ENCODE assay signal across 24 cellular contexts in the genomic region with DNA sequence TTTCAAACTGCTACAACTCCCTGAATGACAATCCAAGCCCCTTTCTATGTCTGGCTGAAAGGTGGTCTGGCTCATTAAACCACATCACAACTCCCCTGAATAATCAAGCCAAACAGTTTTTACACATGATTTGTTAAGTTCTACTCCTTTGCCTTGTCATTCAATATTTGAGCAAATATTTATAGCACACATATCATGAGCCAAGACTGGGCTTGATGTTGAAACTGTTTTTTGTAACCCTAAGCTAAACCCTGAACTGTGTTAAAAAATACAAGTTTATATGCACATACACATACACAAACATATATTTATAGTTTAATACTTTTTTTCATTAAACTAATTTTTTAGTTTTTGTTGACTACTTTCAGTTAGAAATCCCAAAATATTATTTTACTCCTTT.
"Had no signal": no experiment of that assay in that cellular context is flagged by ENCODE, and none has a peak within 500 bp of the region (broad histone marks: within the 10 kb centered on the region; RNA-seq: fewer than 3 reads in every experiment).

No MANE protein-coding gene starts in this region.

- H3K27me3 Mint-ChIP-seq: activated CD4-positive, alpha-beta T cell treated with anti-CD3 and anti-CD28 coated beads for 36 hours; dendritic cell treated with granulocyte-macrophage colony-stimulating factor and Interleukin-4, amounts not matched to agents 40 ng/mL and 50 ng/mL, for 4 days; stimulated activated naive CD8-positive, alpha-beta T cell treated with anti-CD3 and anti-CD28 coated beads, Interleukin-15, amount 100 ng/mL, for 72 hours had no signal

- H3K4me1 ChIP-seq: transverse colon had no signal

- H3K36me3 Mint-ChIP-seq: activated naive CD4-positive, alpha-beta T cell treated with anti-CD3 and anti-CD28 coated beads, Interleukin-2, amount 50 U/mL, for 24 hours had no signal

- DNase-seq: activated CD4-positive, alpha-beta T cell treated with anti-CD3 and anti-CD28 coated beads for 36 hours; activated CD4-positive, alpha-beta T cell treated with anti-CD3 and anti-CD28 coated beads, Interleukin-2, amount 50 U/mL, for 48 hours; activated gamma-delta T cell; effector memory CD4-positive, alpha-beta T cell; esophagus squamous epithelium; foreskin melanocyte; glutamatergic neuron; hippocampal formation; islet precursor cell; left ventricle myocardium inferior; occipital lobe; stimulated activated CD4-positive, alpha-beta T cell treated with anti-CD3 and anti-CD28 coated beads, Interleukin-15, amount 100 ng/mL, for 24 hours; stimulated activated CD4-positive, alpha-beta T cell treated with anti-CD3 and anti-CD28 coated beads, Interleukin-2, amount 100 ng/mL, for 48 hours; stimulated activated naive CD8-positive, alpha-beta T cell treated with anti-CD3 and anti-CD28 coated beads, Interleukin-15, amount 100 ng/mL, for 72 hours; T-helper 2 cell; transverse colon; uterus; WERI-Rb-1 had no signal

- H3K36me3 ChIP-seq: esophagus squamous epithelium, left ventricle myocardium inferior, right atrium auricular region, suprapubic skin, transverse colon, uterus, WERI-Rb-1 had no signal

- H3K9me3 Mint-ChIP-seq: activated naive CD4-positive, alpha-beta T cell treated with anti-CD3 and anti-CD28 coated beads, Interleukin-2, amount 50 U/mL, for 24 hours; dendritic cell treated with granulocyte-macrophage colony-stimulating factor and Interleukin-4, amounts not matched to agents 40 ng/mL and 50 ng/mL, for 4 days; stimulated activated naive CD8-positive, alpha-beta T cell treated with anti-CD3 and anti-CD28 coated beads, Interleukin-15, amount 100 ng/mL, for 72 hours had no signal

- H3K4me1 Mint-ChIP-seq: activated CD4-positive, alpha-beta T cell treated with anti-CD3 and anti-CD28 coated beads for 36 hours; activated naive CD4-positive, alpha-beta T cell treated with anti-CD3 and anti-CD28 coated beads, Interleukin-2, amount 50 U/mL, for 24 hours; stimulated activated naive CD8-positive, alpha-beta T cell treated with anti-CD3 and anti-CD28 coated beads, Interleukin-15, amount 100 ng/mL, for 72 hours had no signal

- H3K27ac ChIP-seq: esophagus squamous epithelium, left ventricle myocardium inferior, right atrium auricular region, skin epidermis, suprapubic skin, transverse colon, WERI-Rb-1 had no signal

- ATAC-seq: activated CD4-positive, alpha-beta T cell treated with anti-CD3 and anti-CD28 coated beads for 36 hours; stimulated activated naive CD8-positive, alpha-beta T cell treated with anti-CD3 and anti-CD28 coated beads, Interleukin-15, amount 100 ng/mL, for 72 hours had no signal

- FAIRE-seq: bronchial epithelial cell had no signal

- H3K4me3 Mint-ChIP-seq: activated CD4-positive, alpha-beta T cell treated with anti-CD3 and anti-CD28 coated beads for 36 hours; activated naive CD4-positive, alpha-beta T cell treated with anti-CD3 and anti-CD28 coated beads, Interleukin-2, amount 50 U/mL, for 24 hours; dendritic cell treated with granulocyte-macrophage colony-stimulating factor and Interleukin-4, amounts not matched to agents 40 ng/mL and 50 ng/mL, for 4 days; stimulated activated naive CD8-positive, alpha-beta T cell treated with anti-CD3 and anti-CD28 coated beads, Interleukin-15, amount 100 ng/mL, for 72 hours had no signal

- H3K27ac Mint-ChIP-seq: activated CD4-positive, alpha-beta T cell treated with anti-CD3 and anti-CD28 coated beads for 36 hours; activated naive CD4-positive, alpha-beta T cell treated with anti-CD3 and anti-CD28 coated beads, Interleukin-2, amount 50 U/mL, for 24 hours; dendritic cell treated with granulocyte-macrophage colony-stimulating factor and Interleukin-4, amounts not matched to agents 40 ng/mL and 50 ng/mL, for 4 days; stimulated activated naive CD8-positive, alpha-beta T cell treated with anti-CD3 and anti-CD28 coated beads, Interleukin-15, amount 100 ng/mL, for 72 hours had no signal

- H3K4me3 ChIP-seq: esophagus squamous epithelium, left ventricle myocardium inferior, right atrium auricular region, skin epidermis, suprapubic skin, transverse colon, uterus had no signal

- H3K9me3 ChIP-seq: esophagus squamous epithelium, left ventricle myocardium inferior, right atrium auricular region, suprapubic skin, transverse colon, uterus had no signal

- H3K27me3 ChIP-seq: esophagus squamous epithelium, right atrium auricular region, suprapubic skin, transverse colon, uterus had no signal
